In genomic region chr13:44373247-44373600, GRCh38 we compare ENCODE assay signal across 10 cellular contexts. TPM values are rescaled to one million over a fixed set of nuclear protein-coding genes. Genes with fewer than 3 reads are reported as not detected.
DNase-seq lines count a peak whose midpoint lies in the region; ATAC-seq and TF ChIP-seq lines count a peak whose summit lies in the region.
"Had no signal": no experiment of that assay in that cellular context is flagged by ENCODE, and none has a peak within 500 bp of the region (broad histone marks: within the 10 kb centered on the region; RNA-seq: fewer than 3 reads in every experiment).

No MANE protein-coding gene starts in this region.

- peak overlapping the region; percentile 54 for H3K9ac ChIP-seq in mucosa of stomach (ENCODE audit: low read length)

- H3K27ac ChIP-seq in thoracic aorta, result peak overlapping the region in 1 of 2 donors; percentile 22
- H3K27ac ChIP-seq: PC-9 had no signal

- DNase-seq in thoracic aorta (ENCODE audit: low spot score) (no peak), NCI-H526 (lab: John Stamatoyannopoulos, UW) (no peak)
- no peak for DNase-seq in activated CD4-positive, alpha-beta T cell treated with anti-CD3 and anti-CD28 coated beads for 48 hours
- DNase-seq: activated CD4-positive, alpha-beta memory T cell treated with anti-CD3 and anti-CD28 coated beads, Interleukin-2, amount 10 ng/mL, durations not matched to agents 7 days and 5 days; PC-9 had no signal

- H3K4me3 ChIP-seq in mucosa of stomach (ENCODE audit: low read length) (no peak overlapping the region), thoracic aorta (peak overlapping the region; percentile 84)
- H3K4me3 ChIP-seq: PC-9 had no signal

- ATAC-seq in SK-N-SH treated with all-trans-retinoic acid at 6 μM for 48 hours (peak; percentile 54), esophagus mucosa (peak; percentile 50), thoracic aorta (ENCODE audit: insufficient number of reproducible peaks, low FRiP score, low read depth) (no peak), HG02840 (IDR thresholded peaks at IDR 0.05; ENCODE audit: low FRiP score, unreplicated experiment) (no peak), GM19023 (IDR thresholded peaks at IDR 0.05; ENCODE audit: unreplicated experiment) (no peak)

- H3K36me3 ChIP-seq in mucosa of stomach (ENCODE audit: control insufficient read depth, insufficient read depth, low read length) (no peaks in the 10 kb centered on the region), thoracic aorta (no peaks in the 10 kb centered on the region)

- H3K4me1 ChIP-seq in mucosa of stomach (ENCODE audit: control insufficient read depth, insufficient read depth, low read length), result peaks cover 27% of the 10 kb centered on the region
- H3K4me1 ChIP-seq in thoracic aorta (ENCODE audit: control insufficient read depth in 1 of 2, low read depth in 2 of 2), result peaks cover 0 to 10% of the 10 kb centered on the region in 2 donors

- H3K9me3 ChIP-seq in mucosa of stomach (ENCODE audit: control insufficient read depth, low read length) (no peaks in the 10 kb centered on the region), thoracic aorta (no peaks in the 10 kb centered on the region)

- TF ChIP-seq CTCF in thoracic aorta (IDR thresholded peaks at IDR 0.05), result no peak

- H3K27me3 ChIP-seq in mucosa of stomach (ENCODE audit: control insufficient read depth, insufficient read depth, low read length), result no peaks in the 10 kb centered on the region
- no peaks in the 10 kb centered on the region for H3K27me3 ChIP-seq in thoracic aorta (replicated peaks; ENCODE audit: insufficient read depth)

TF ChIP-seq in SK-N-SH treated with all-trans-retinoic acid at 6 μM for 48 hours, 23 proteins besides CTCF, POLR2A, EP300 and RAD21:
- TF ChIP-seq ZNF8 (CRISPR knock-in tag; IDR thresholded peaks at IDR 0.05) (no peak), BACH2 (CRISPR knock-in tag; IDR thresholded peaks at IDR 0.05; ENCODE audit: borderline replicate concordance) (no peak), ISL1 (CRISPR knock-in tag; IDR thresholded peaks at IDR 0.05) (no peak), SNAI2 (CRISPR knock-in tag; IDR thresholded peaks at IDR 0.05) (no peak), PPARA (CRISPR knock-in tag; IDR thresholded peaks at IDR 0.05; ENCODE audit: borderline replicate concordance) (no peak), ZNF565 (CRISPR knock-in tag; conservative IDR thresholded peaks at IDR 0.05; ENCODE audit: low read depth) (no peak), TCF4 (CRISPR knock-in tag; IDR thresholded peaks at IDR 0.05; ENCODE audit: borderline replicate concordance) (no peak)
- TF ChIP-seq, protein P1, sequence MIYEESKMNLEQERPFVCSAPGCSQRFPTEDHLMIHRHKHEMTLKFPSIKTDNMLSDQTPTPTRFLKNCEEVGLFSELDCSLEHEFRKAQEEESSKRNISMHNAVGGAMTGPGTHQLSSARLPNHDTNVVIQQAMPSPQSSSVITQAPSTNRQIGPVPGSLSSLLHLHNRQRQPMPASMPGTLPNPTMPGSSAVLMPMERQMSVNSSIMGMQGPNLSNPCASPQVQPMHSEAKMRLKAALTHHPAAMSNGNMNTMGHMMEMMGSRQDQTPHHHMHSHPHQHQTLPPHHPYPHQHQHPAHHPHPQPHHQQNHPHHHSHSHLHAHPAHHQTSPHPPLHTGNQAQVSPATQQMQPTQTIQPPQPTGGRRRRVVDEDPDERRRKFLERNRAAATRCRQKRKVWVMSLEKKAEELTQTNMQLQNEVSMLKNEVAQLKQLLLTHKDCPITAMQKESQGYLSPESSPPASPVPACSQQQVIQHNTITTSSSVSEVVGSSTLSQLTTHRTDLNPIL (CRISPR knock-in tag; IDR thresholded peaks at IDR 0.05; ENCODE audit: low read depth), result no peak

RNA-seq across cellular contexts. Expression of gene SERP2, which starts 0.4 kb away (rescaled TPM):
- total RNA-seq in esophagus mucosa (1.2 TPM), thoracic aorta (1 to 10 TPM; 3.8 to 3.9 TPM)
- total RNA-seq: activated CD4-positive, alpha-beta memory T cell treated with anti-CD3 and anti-CD28 coated beads, Interleukin-2, amount 10 ng/mL, durations not matched to agents 7 days and 5 days had no signal

Comparison
In these comparisons a context has a peak if more than half of its experiments do, and no peak if none do; other contexts are left out.
1. ATAC-seq: peak in SK-N-SH treated with all-trans-retinoic acid at 6 μM for 48 hours (single experiment) and esophagus mucosa (single experiment); none in thoracic aorta (single experiment), HG02840 (single experiment) and GM19023 (single experiment).